8 cellular contexts compared by ENCODE assay signal in genomic region chr2:219627105-219628100, GRCh38. TPM values are rescaled to one million over a fixed set of nuclear protein-coding genes. Genes with fewer than 3 reads are reported as not detected.
DNase-seq lines count a peak whose midpoint lies in the region; ATAC-seq and TF ChIP-seq lines count a peak whose summit lies in the region.

SLC4A3 (plus strand) TSS chr2:219627630; CDS start chr2:219627993, 363 bp downstream.

- no peak for TF ChIP-seq CTCF in GM20000 (IDR thresholded peaks at IDR 0.05; ENCODE audit: extremely low read depth, missing control alignments)

- no peaks in the 10 kb centered on the region for H3K36me3 Mint-ChIP-seq in T-helper 2 cell treated with Interferon-gamma antibody and Interleukin-4, amounts not matched to agents 5 μg/mL and 100 μg/mL, for 36 hours (ENCODE audit: low read depth)
- H3K36me3 Mint-ChIP-seq in natural killer cell treated with Interleukin-12 subunit alpha and Interleukin-12 subunit beta and Interleukin-15 and Interleukin-18, amount 100 ng/mL, for 72 hours, result no peaks in the 10 kb centered on the region

- H3K4me1 Mint-ChIP-seq in T-helper 2 cell treated with Interferon-gamma antibody and Interleukin-4, amounts not matched to agents 5 μg/mL and 100 μg/mL, for 36 hours (ENCODE audit: low read depth), result peaks cover 4% of the 10 kb centered on the region
- peaks cover 3 to 4% of the 10 kb centered on the region in 2 donors for H3K4me1 Mint-ChIP-seq in natural killer cell treated with Interleukin-12 subunit alpha and Interleukin-12 subunit beta and Interleukin-15 and Interleukin-18, amount 100 ng/mL, for 72 hours (ENCODE audit: low read depth in 2 of 2)

- DNase-seq in A172 (ENCODE audit: low spot score), result no peak
- peak; percentile 69 for DNase-seq in GM20000 (ENCODE audit: low spot score)
- no peak for DNase-seq in T-helper 2 cell treated with Interferon-gamma antibody and Interleukin-4, amounts not matched to agents 5 μg/mL and 100 μg/mL, for 36 hours (ENCODE audit: low spot score)
- no peak for DNase-seq in natural killer cell treated with Interleukin-12 subunit alpha and Interleukin-12 subunit beta and Interleukin-15 and Interleukin-18, amount 100 ng/mL, for 72 hours (ENCODE audit: low spot score)
- DNase-seq in H4 (ENCODE audit: low spot score), result no peak

- peak; percentile 48 for ATAC-seq in esophagus mucosa
- peak; percentile 47 to 70 for ATAC-seq in natural killer cell treated with Interleukin-12 subunit alpha and Interleukin-12 subunit beta and Interleukin-15 and Interleukin-18, amount 100 ng/mL, for 72 hours
- ATAC-seq in HG03280 (IDR thresholded peaks at IDR 0.05; ENCODE audit: unreplicated experiment), result no peak
- no peak for ATAC-seq in HG03520 (IDR thresholded peaks at IDR 0.05; ENCODE audit: unreplicated experiment)

- H3K9me3 Mint-ChIP-seq in T-helper 2 cell treated with Interferon-gamma antibody and Interleukin-4, amounts not matched to agents 5 μg/mL and 100 μg/mL, for 36 hours, result no peaks in the 10 kb centered on the region
- H3K9me3 Mint-ChIP-seq in natural killer cell treated with Interleukin-12 subunit alpha and Interleukin-12 subunit beta and Interleukin-15 and Interleukin-18, amount 100 ng/mL, for 72 hours, result no peaks in the 10 kb centered on the region

- peaks cover 34% of the 10 kb centered on the region for H3K27me3 Mint-ChIP-seq in T-helper 2 cell treated with Interferon-gamma antibody and Interleukin-4, amounts not matched to agents 5 μg/mL and 100 μg/mL, for 36 hours (ENCODE audit: low read depth)
- H3K27me3 Mint-ChIP-seq in natural killer cell treated with Interleukin-12 subunit alpha and Interleukin-12 subunit beta and Interleukin-15 and Interleukin-18, amount 100 ng/mL, for 72 hours, result peaks cover 20 to 25% of the 10 kb centered on the region in 2 donors

- H3K27ac Mint-ChIP-seq in T-helper 2 cell treated with Interferon-gamma antibody and Interleukin-4, amounts not matched to agents 5 μg/mL and 100 μg/mL, for 36 hours, result no peak within 1 kb of the TSS
- H3K27ac Mint-ChIP-seq in natural killer cell treated with Interleukin-12 subunit alpha and Interleukin-12 subunit beta and Interleukin-15 and Interleukin-18, amount 100 ng/mL, for 72 hours, result no peak within 1 kb of the TSS

- peak within 1 kb of the TSS; percentile 76 for H3K4me3 Mint-ChIP-seq in T-helper 2 cell treated with Interferon-gamma antibody and Interleukin-4, amounts not matched to agents 5 μg/mL and 100 μg/mL, for 36 hours
- peak within 1 kb of the TSS; percentile 67 for H3K4me3 Mint-ChIP-seq in natural killer cell treated with Interleukin-12 subunit alpha and Interleukin-12 subunit beta and Interleukin-15 and Interleukin-18, amount 100 ng/mL, for 72 hours

RNA-seq across cellular contexts. Expression of gene SLC4A3, which starts in this region (rescaled TPM):
- total RNA-seq in A172 (2014; rRNA removed; shearing (Covaris generic)), result 10.9 and 11.4 TPM in 2 replicates
- total RNA-seq in esophagus mucosa, result 3.0 TPM
- not detected for total RNA-seq in natural killer cell treated with Interleukin-12 subunit alpha and Interleukin-12 subunit beta and Interleukin-15 and Interleukin-18, amount 100 ng/mL, for 72 hours
- total RNA-seq in H4 (2014; rRNA removed; shearing (Covaris generic)), result 2.3 and 2.9 TPM in 2 replicates

Comparison
In these comparisons a context has a peak if more than half of its experiments do, and no peak if none do; other contexts are left out.
1. Peak in ATAC-seq in natural killer cell treated with Interleukin-12 subunit alpha and Interleukin-12 subunit beta and Interleukin-15 and Interleukin-18, amount 100 ng/mL, for 72 hours; RNA of the gene not detected or under 1 TPM.